Comparison of ENCODE assay signal across 13 cellular contexts in genomic region chr2:96733931-96734330, GRCh38. TPM values are rescaled to one million over a fixed set of nuclear protein-coding genes. Genes with fewer than 3 reads are reported as not detected.
DNase-seq lines count a peak whose midpoint lies in the region; ATAC-seq and TF ChIP-seq lines count a peak whose summit lies in the region.
"Had no signal": no experiment of that assay in that cellular context is flagged by ENCODE, and none has a peak within 500 bp of the region (broad histone marks: within the 10 kb centered on the region; RNA-seq: fewer than 3 reads in every experiment).

No MANE protein-coding gene starts in this region.

- TF ChIP-seq CTCF in heart left ventricle (IDR thresholded peaks at IDR 0.05) (no peak), right lobe of liver (IDR thresholded peaks at IDR 0.05) (no peak)

- WGBS in heart left ventricle, 4 donors, result 61 to 73% (median 68%) methylated on average over 3 of the region's 3 CpGs
- whole genome bisulfite sequencing in right lobe of liver (ENCODE audit: insufficient coverage, low coverage, low lambda C conversion rate, missing lambda C conversion rate), result 87% methylated on average over 3 of the region's 3 CpGs

- ATAC-seq in heart left ventricle (peak in 3 of 4 donors; percentile 41 to 72 (median 68)), Right ventricle myocardium inferior (no peak), HG02938 (IDR thresholded peaks at IDR 0.05; ENCODE audit: unreplicated experiment) (no peak), right lobe of liver (no peak)
- ATAC-seq: HCT116 had no signal

- H3K4me3 ChIP-seq in heart left ventricle, result no peak overlapping the region
- no peak overlapping the region for H3K4me3 ChIP-seq in right lobe of liver
- H3K4me3 ChIP-seq: BLaER1 treated with 17β-estradiol and CSF1 and Interleukin-3, amounts not matched to agents 10 nM and 100 nM; GM23248 had no signal

- H3K27ac ChIP-seq in heart left ventricle (peak overlapping the region in 3 of 12 donors; percentile 8 to 21 (median 15)), epithelial cell of prostate (peak overlapping the region; percentile 12), right lobe of liver (no peak overlapping the region)
- H3K27ac ChIP-seq: BLaER1 treated with 17β-estradiol and CSF1 and Interleukin-3, amounts not matched to agents 10 nM and 100 nM; GM23248 had no signal

- intact Hi-C loops in heart left ventricle (cut with DNase I), result loop anchor here in 7 of 10 donors (10.0 kb wide), 2 partner anchors 89 to 99 kb away; partner anchors contain the start of genes KANSL3 (in 4 of the 7) and FER1L5 (in 3 of the 7)
- intact Hi-C loops in Right ventricle myocardium inferior (cut with DNase I), result loop anchor here (10.0 kb wide), 1 partner anchor 231 kb away; no protein-coding TSS in a partner anchor
- intact Hi-C loops in right lobe of liver (cut with DNase I), result no loop called here

- TF ChIP-seq POLR2A in heart left ventricle (IDR thresholded peaks at IDR 0.05), result no peak
- TF ChIP-seq POLR2A in right lobe of liver (IDR thresholded peaks at IDR 0.05), result no peak

- H3K4me1 ChIP-seq in heart left ventricle (peaks cover 0 to 57% (median 28%) of the 10 kb centered on the region in 12 donors), right lobe of liver (peaks cover 0 to 18% (median 2%) of the 10 kb centered on the region in 4 donors)

- H3K9me3 ChIP-seq in heart left ventricle, result no peaks in the 10 kb centered on the region
- H3K9me3 ChIP-seq in right lobe of liver, result no peaks in the 10 kb centered on the region
- H3K9me3 ChIP-seq: BLaER1 treated with 17β-estradiol and CSF1 and Interleukin-3, amounts not matched to agents 10 nM and 100 nM had no signal

- peaks cover 0 to 82% (median 71%) of the 10 kb centered on the region in 9 donors for H3K36me3 ChIP-seq in heart left ventricle
- peaks cover 0 to 74% (median 20%) of the 10 kb centered on the region in 4 donors for H3K36me3 ChIP-seq in right lobe of liver

- no peak for DNase-seq in heart left ventricle
- DNase-seq in Right ventricle myocardium inferior (ENCODE audit: missing footprints), result no peak
- DNase-seq in epithelial cell of prostate (ENCODE audit: low read depth, low spot score), result peak; percentile 20
- DNase-seq in kidney tubule cell (ENCODE audit: low spot score), result peak; percentile 38
- DNase-seq in NCI-H2107 (lab: John Stamatoyannopoulos, UW), result no peak
- no peak for DNase-seq in right lobe of liver
- DNase-seq: ACHN; CD4-positive, CD25-positive, alpha-beta regulatory T cell; DMS53; GM23248 had no signal

- H3K27me3 ChIP-seq in heart left ventricle (no peaks in the 10 kb centered on the region), right lobe of liver (no peaks in the 10 kb centered on the region)
- H3K27me3 ChIP-seq: BLaER1 treated with 17β-estradiol and CSF1 and Interleukin-3, amounts not matched to agents 10 nM and 100 nM had no signal

RNA-seq across cellular contexts. Expression of gene LMAN2L, which starts 5.9 kb away (rescaled TPM):
- total RNA-seq in heart left ventricle, result 10 to 100 TPM; 15.1 to 27.8 (median 20.5) TPM
- polyA plus RNA-seq in heart left ventricle, result 10 to 100 TPM; 11.3 to 38.5 TPM
- total RNA-seq in Right ventricle myocardium inferior, result 26.2 TPM
- 10 to 100 TPM in 3 of 6 experiments, 1 to 10 TPM in 3; 5.5 to 17.8 (median 11.3) TPM for total RNA-seq in right lobe of liver

RNA-seq across cellular contexts. Expression of gene CNNM4, which starts 26.8 kb away (rescaled TPM):
- total RNA-seq in heart left ventricle (10 to 100 TPM; 13.1 to 47.7 (median 28.7) TPM), Right ventricle myocardium inferior (33.3 TPM), right lobe of liver (1 to 10 TPM; 2.3 to 4.9 (median 3.7) TPM)
- polyA plus RNA-seq in heart left ventricle, result 10 to 100 TPM; 11.3 to 12.7 TPM

Comparison
In these comparisons a context has a peak if more than half of its experiments do, and no peak if none do; other contexts are left out.
1. ATAC-seq: peak in heart left ventricle (3 of 4); none in Right ventricle myocardium inferior (single experiment), HG02938 (single experiment) and right lobe of liver (0 of 4).
2. DNase-seq: peak in epithelial cell of prostate (single experiment) and kidney tubule cell (single experiment); none in heart left ventricle (0 of 5), Right ventricle myocardium inferior (single experiment), NCI-H2107 (single experiment) and right lobe of liver (0 of 3).
3. intact Hi-C loops: an anchor here in heart left ventricle (10.0 kb wide) and Right ventricle myocardium inferior (10.0 kb wide); none called in right lobe of liver.